10 cellular contexts compared by ENCODE assay signal in genomic region chr20:3784226-3784853, GRCh38. TPM values are rescaled to one million over a fixed set of nuclear protein-coding genes. Genes with fewer than 3 reads are reported as not detected.
A peak's percentile ranks its signal among the peaks of the same experiment; 100 is the strongest.
DNase-seq lines count a peak whose midpoint lies in the region; ATAC-seq and TF ChIP-seq lines count a peak whose summit lies in the region.
"Had no signal": no experiment of that assay in that cellular context is flagged by ENCODE, and none has a peak within 500 bp of the region (broad histone marks: within the 10 kb centered on the region; RNA-seq: fewer than 3 reads in every experiment).

No MANE protein-coding gene starts in this region.

- H3K27ac Mint-ChIP-seq in T-helper 1 cell treated with Interleukin-12 subunit alpha and Interleukin-12 subunit beta and Interleukin-4 antibody, amounts not matched to agents 30 μg/mL and 1 μg/mL, for 36 hours, result peak overlapping the region; percentile 76
- peak overlapping the region; percentile 37 for H3K27ac Mint-ChIP-seq in activated B cell treated with CpG ODN at 0.5 μM for 24 hours
- no peak overlapping the region for H3K27ac Mint-ChIP-seq in stimulated activated memory B cell treated with anti-CD40 and anti-IgM and Interleukin-4, amounts not matched to agents 10 μg/mL and 1 μg/mL and 100 μg/mL, for 72 hours

- DNase-seq in T-helper 1 cell (no peak), activated B cell treated with CpG ODN at 0.5 μM for 24 hours (no peak), fibroblast of mammary gland (ENCODE audit: low read depth) (peak; percentile 59), DMS153 treated with DMSO at 0.1 percent for 48 hours (lab: John Stamatoyannopoulos, UW; ENCODE audit: unreplicated experiment) (no peak), GM03348 (ENCODE audit: low spot score) (no peak)
- no peak for DNase-seq in stimulated activated naive CD4-positive, alpha-beta T cell (lab: John Stamatoyannopoulos, UW)
- DNase-seq: gastrocnemius medialis had no signal

- peaks cover 20% of the 10 kb centered on the region for H3K27me3 Mint-ChIP-seq in T-helper 1 cell treated with Interleukin-12 subunit alpha and Interleukin-12 subunit beta and Interleukin-4 antibody, amounts not matched to agents 30 μg/mL and 1 μg/mL, for 36 hours (ENCODE audit: low read depth)
- H3K27me3 Mint-ChIP-seq in activated B cell treated with CpG ODN at 0.5 μM for 24 hours, result no peaks in the 10 kb centered on the region
- H3K27me3 Mint-ChIP-seq in stimulated activated memory B cell treated with anti-CD40 and anti-IgM and Interleukin-4, amounts not matched to agents 10 μg/mL and 1 μg/mL and 100 μg/mL, for 72 hours, result peaks cover 2% of the 10 kb centered on the region

- no peak for ATAC-seq in activated B cell treated with CpG ODN at 0.5 μM for 24 hours (ENCODE audit: low read depth)
- ATAC-seq in stimulated activated memory B cell treated with anti-CD40 and anti-IgM and Interleukin-4, amounts not matched to agents 10 μg/mL and 1 μg/mL and 100 μg/mL, for 72 hours, result no peak
- ATAC-seq: gastrocnemius medialis had no signal

- intact Hi-C loops in activated B cell treated with CpG ODN at 0.5 μM for 24 hours (cut with micrococcal nuclease), result no loop called here

- H3K4me3 ChIP-seq in fibroblast of mammary gland (ENCODE audit: control insufficient read depth, low read depth, low read length), result peak overlapping the region; percentile 72

- peaks cover 11% of the 10 kb centered on the region for H3K36me3 Mint-ChIP-seq in T-helper 1 cell treated with Interleukin-12 subunit alpha and Interleukin-12 subunit beta and Interleukin-4 antibody, amounts not matched to agents 30 μg/mL and 1 μg/mL, for 36 hours (ENCODE audit: low read depth)
- peaks cover 7% of the 10 kb centered on the region for H3K36me3 Mint-ChIP-seq in activated B cell treated with CpG ODN at 0.5 μM for 24 hours (ENCODE audit: low read depth)
- peaks cover 10% of the 10 kb centered on the region for H3K36me3 Mint-ChIP-seq in stimulated activated memory B cell treated with anti-CD40 and anti-IgM and Interleukin-4, amounts not matched to agents 10 μg/mL and 1 μg/mL and 100 μg/mL, for 72 hours

- no peaks in the 10 kb centered on the region for H3K9me3 Mint-ChIP-seq in T-helper 1 cell treated with Interleukin-12 subunit alpha and Interleukin-12 subunit beta and Interleukin-4 antibody, amounts not matched to agents 30 μg/mL and 1 μg/mL, for 36 hours
- H3K9me3 Mint-ChIP-seq in activated B cell treated with CpG ODN at 0.5 μM for 24 hours, result no peaks in the 10 kb centered on the region
- no peaks in the 10 kb centered on the region for H3K9me3 Mint-ChIP-seq in stimulated activated memory B cell treated with anti-CD40 and anti-IgM and Interleukin-4, amounts not matched to agents 10 μg/mL and 1 μg/mL and 100 μg/mL, for 72 hours

- TF ChIP-seq CTCF in activated B cell treated with CpG ODN at 0.5 μM for 24 hours (IDR thresholded peaks at IDR 0.05) (no peak), fibroblast of mammary gland (conservative IDR thresholded peaks at IDR 0.05; ENCODE audit: control insufficient read depth, insufficient read depth, low read depth, low read length) (no peak)

- POLR2A ChIA-PET in activated B cell treated with CpG ODN at 0.5 μM for 24 hours (lab: Charles Lee), result interaction anchor here (0.6 to 1.1 kb wide), 2 partner anchors 16 to 624 kb away, joined by 3 to 8 read pairs; partner anchors contain the start of genes ADISSP, FASTKD5 and UBOX5

- H3K4me3 Mint-ChIP-seq in T-helper 1 cell treated with Interleukin-12 subunit alpha and Interleukin-12 subunit beta and Interleukin-4 antibody, amounts not matched to agents 30 μg/mL and 1 μg/mL, for 36 hours, result peak overlapping the region; percentile 47
- H3K4me3 Mint-ChIP-seq in activated B cell treated with CpG ODN at 0.5 μM for 24 hours, result peak overlapping the region; percentile 38
- H3K4me3 Mint-ChIP-seq in stimulated activated memory B cell treated with anti-CD40 and anti-IgM and Interleukin-4, amounts not matched to agents 10 μg/mL and 1 μg/mL and 100 μg/mL, for 72 hours, result peak overlapping the region; percentile 55

- CTCF ChIA-PET in activated B cell treated with CpG ODN at 0.5 μM for 24 hours (lab: Charles Lee), result no interaction called here

- H3K4me1 Mint-ChIP-seq in T-helper 1 cell treated with Interleukin-12 subunit alpha and Interleukin-12 subunit beta and Interleukin-4 antibody, amounts not matched to agents 30 μg/mL and 1 μg/mL, for 36 hours (ENCODE audit: low read depth), result peaks cover 43% of the 10 kb centered on the region
- peaks cover 45% of the 10 kb centered on the region for H3K4me1 Mint-ChIP-seq in activated B cell treated with CpG ODN at 0.5 μM for 24 hours
- peaks cover 56% of the 10 kb centered on the region for H3K4me1 Mint-ChIP-seq in stimulated activated memory B cell treated with anti-CD40 and anti-IgM and Interleukin-4, amounts not matched to agents 10 μg/mL and 1 μg/mL and 100 μg/mL, for 72 hours

RNA-seq across cellular contexts. Expression of gene CENPB, which starts 2.2 kb away (rescaled TPM):
- 50.1 and 51.7 TPM in 2 replicates for total RNA-seq in activated B cell treated with CpG ODN at 0.5 μM for 24 hours

RNA-seq across cellular contexts. Expression of gene SPEF1, which starts 3.1 kb away (rescaled TPM):
- total RNA-seq in activated B cell treated with CpG ODN at 0.5 μM for 24 hours, result not detected in 2 replicates
- total RNA-seq: gastrocnemius medialis, urinary bladder had no signal

RNA-seq across cellular contexts. Expression of gene CDC25B, which starts 11.8 kb away (rescaled TPM):
- total RNA-seq in activated B cell treated with CpG ODN at 0.5 μM for 24 hours, result 21.6 and 24.3 TPM in 2 replicates

RNA-seq across cellular contexts. Expression of gene ADISSP, which starts 16.8 kb away (rescaled TPM):
- total RNA-seq in activated B cell treated with CpG ODN at 0.5 μM for 24 hours, result 29.9 and 31.1 TPM in 2 replicates

RNA-seq across cellular contexts. Expression of gene AP5S1, which starts 36.0 kb away (rescaled TPM):
- 13.4 and 13.5 TPM in 2 replicates for total RNA-seq in activated B cell treated with CpG ODN at 0.5 μM for 24 hours
